18 cellular contexts compared by ENCODE assay signal in the genomic region with DNA sequence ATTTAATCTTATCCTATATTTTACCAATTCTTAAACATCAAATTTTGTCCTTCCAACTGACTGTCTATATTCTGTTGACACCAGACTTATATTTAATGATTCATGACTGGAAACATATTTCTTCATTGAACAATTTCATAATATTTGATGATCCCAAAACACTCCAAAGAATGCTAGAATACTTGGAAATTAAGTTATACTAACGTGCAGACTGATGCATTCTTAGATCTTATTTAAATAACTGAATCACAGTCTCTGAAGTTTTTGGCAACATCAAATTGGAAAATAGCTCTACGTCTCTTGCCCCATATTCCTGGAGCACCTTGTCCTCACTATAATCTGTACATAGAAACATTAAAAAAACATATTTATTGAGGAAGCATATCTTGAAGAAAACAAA.
"Had no signal": no experiment of that assay in that cellular context is flagged by ENCODE, and none has a peak within 500 bp of the region (broad histone marks: within the 10 kb centered on the region; RNA-seq: fewer than 3 reads in every experiment).

No MANE protein-coding gene starts in this region.

- H3K4me3 Mint-ChIP-seq: activated T-cell treated with anti-CD3 and anti-CD28 coated beads, Interleukin-2, amount 50 U/mL, for 72 hours; stimulated activated naive CD8-positive, alpha-beta T cell treated with anti-CD3 and anti-CD28 coated beads, Interleukin-15, amount 100 ng/mL, for 72 hours; T-helper 1 cell treated with Interleukin-12 subunit alpha and Interleukin-12 subunit beta and Interleukin-4 antibody, amounts not matched to agents 30 μg/mL and 1 μg/mL, for 36 hours had no signal

- H3K36me3 ChIP-seq: ascending aorta, gastrocnemius medialis, left lung, suprapubic skin, transverse colon, uterus had no signal

- H3K27me3 ChIP-seq: ascending aorta, left lung, suprapubic skin, transverse colon, uterus had no signal

- H3K27me3 Mint-ChIP-seq: progenitor cell of endocrine pancreas had no signal

- H3K27ac ChIP-seq: ascending aorta, gastrocnemius medialis, left lung, suprapubic skin, transverse colon, uterus had no signal

- H3K4me1 ChIP-seq: uterus had no signal

- H3K27ac Mint-ChIP-seq: activated T-cell treated with anti-CD3 and anti-CD28 coated beads, Interleukin-2, amount 50 U/mL, for 72 hours; progenitor cell of endocrine pancreas; stimulated activated naive CD8-positive, alpha-beta T cell treated with anti-CD3 and anti-CD28 coated beads, Interleukin-15, amount 100 ng/mL, for 72 hours; T-helper 1 cell treated with Interleukin-12 subunit alpha and Interleukin-12 subunit beta and Interleukin-4 antibody, amounts not matched to agents 30 μg/mL and 1 μg/mL, for 36 hours had no signal

- H3K4me1 Mint-ChIP-seq: stimulated activated naive CD8-positive, alpha-beta T cell treated with anti-CD3 and anti-CD28 coated beads, Interleukin-15, amount 100 ng/mL, for 72 hours had no signal

- H3K9me3 ChIP-seq: ascending aorta, gastrocnemius medialis, left lung, suprapubic skin, transverse colon, uterus had no signal

- DNase-seq: activated CD4-positive, alpha-beta T cell treated with anti-CD3 and anti-CD28 coated beads, Interleukin-2, amount 50 U/mL, for 1 hour; activated CD8-positive, alpha-beta memory T cell treated with anti-CD3 and anti-CD28 coated beads for 24 hours; activated CD8-positive, alpha-beta memory T cell treated with anti-CD3 and anti-CD28 coated beads, Interleukin-2, amount 50 U/mL, for 48 hours; activated effector memory CD4-positive, alpha-beta T cell treated with anti-CD3 and anti-CD28 coated beads, Interleukin-2, amount 50 U/mL, for 16 hours; activated naive CD4-positive, alpha-beta T cell treated with anti-CD3 and anti-CD28 coated beads, Interleukin-2, amount 50 U/mL, for 16 hours; activated T-cell treated with anti-CD3 and anti-CD28 coated beads, Interleukin-2, amount 50 U/mL, for 72 hours; gastrocnemius medialis; head of caudate nucleus; kidney; left lung; occipital lobe; stimulated activated naive CD8-positive, alpha-beta T cell treated with anti-CD3 and anti-CD28 coated beads, Interleukin-15, amount 100 ng/mL, for 72 hours; transverse colon; uterus had no signal

- ATAC-seq: activated T-cell treated with anti-CD3 and anti-CD28 coated beads, Interleukin-2, amount 50 U/mL, for 72 hours; gastrocnemius medialis; left lung; stimulated activated naive CD8-positive, alpha-beta T cell treated with anti-CD3 and anti-CD28 coated beads, Interleukin-15, amount 100 ng/mL, for 72 hours had no signal

- H3K4me3 ChIP-seq: ascending aorta, gastrocnemius medialis, left lung, suprapubic skin, transverse colon, uterus had no signal

- H3K9me3 Mint-ChIP-seq: activated T-cell treated with anti-CD3 and anti-CD28 coated beads, Interleukin-2, amount 50 U/mL, for 72 hours; stimulated activated naive CD8-positive, alpha-beta T cell treated with anti-CD3 and anti-CD28 coated beads, Interleukin-15, amount 100 ng/mL, for 72 hours; T-helper 1 cell treated with Interleukin-12 subunit alpha and Interleukin-12 subunit beta and Interleukin-4 antibody, amounts not matched to agents 30 μg/mL and 1 μg/mL, for 36 hours had no signal
